ENCODE assay signal across 9 cellular contexts in genomic region chr10:104331208-104331838, GRCh38. TPM values are rescaled to one million over a fixed set of nuclear protein-coding genes. Genes with fewer than 3 reads are reported as not detected.
DNase-seq lines count a peak whose midpoint lies in the region; ATAC-seq, FAIRE-seq and TF ChIP-seq lines count a peak whose summit lies in the region.
"Had no signal": no experiment of that assay in that cellular context is flagged by ENCODE, and none has a peak within 500 bp of the region (broad histone marks: within the 10 kb centered on the region; RNA-seq: fewer than 3 reads in every experiment).

No MANE protein-coding gene starts in this region.

- H3K4me3 Mint-ChIP-seq in naive thymus-derived CD4-positive, alpha-beta T cell, result peak overlapping the region in 7 of 10 donors; percentile 43 to 93 (median 82)

- FAIRE-seq in endothelial cell of umbilical vein (lab: Jason Lieb, UNC), result peak; percentile 100
- FAIRE-seq: frontal cortex had no signal

- H3K27ac Mint-ChIP-seq in naive thymus-derived CD4-positive, alpha-beta T cell, result peak overlapping the region; percentile 5 to 97 (median 95)

- dilution Hi-C loops in endothelial cell of umbilical vein (cut with MboI; ENCODE audit: extremely low pct_ligation_motif_present, low sequenced_read_pairs), result no loop called here

- peaks cover 76 to 100% (median 98%) of the 10 kb centered on the region in 7 donors for H3K4me1 Mint-ChIP-seq in naive thymus-derived CD4-positive, alpha-beta T cell

- H3K36me3 Mint-ChIP-seq in naive thymus-derived CD4-positive, alpha-beta T cell, result peaks cover 0 to 13% (median 0%) of the 10 kb centered on the region in 5 donors

- no TSS peak for BruUV-seq in endothelial cell of umbilical vein (replicated peaks; lab: Mats Ljungman, UMichigan)

- peak overlapping the region; percentile 89 for H3K9ac ChIP-seq in endothelial cell of umbilical vein (replicated peaks; ENCODE audit: extremely low read depth, insufficient read depth, low read length)

- H3K4me2 ChIP-seq in endothelial cell of umbilical vein (ENCODE audit: insufficient read depth, low read length), result peak overlapping the region; percentile 69

- no peaks in the 10 kb centered on the region for H3K9me1 ChIP-seq in endothelial cell of umbilical vein (replicated peaks; ENCODE audit: control insufficient read depth, extremely low read depth, insufficient read depth, low read length)

- peak overlapping the region in 1 of 3 experiments; percentile 4 for H3K4me3 ChIP-seq in endothelial cell of umbilical vein (replicated peaks in 1 of 3; ENCODE audit: insufficient read depth in 1 of 3, low read depth in 1 of 3, low read length in 3 of 3)
- no peak overlapping the region for H3K4me3 ChIP-seq in naive thymus-derived CD4-positive, alpha-beta T cell (ENCODE audit: low read length)

- peaks cover 2 to 7% of the 10 kb centered on the region in 2 experiments for H3K36me3 ChIP-seq in endothelial cell of umbilical vein (ENCODE audit: control insufficient read depth in 2 of 2, extremely low read depth in 1 of 2, insufficient read depth in 2 of 2, low read length in 2 of 2)
- H3K36me3 ChIP-seq in naive thymus-derived CD4-positive, alpha-beta T cell (ENCODE audit: control insufficient read depth in 2 of 3, insufficient read depth in 3 of 3, low read length in 3 of 3), result no peaks in the 10 kb centered on the region

- intact Hi-C loops in endothelial cell of umbilical vein (cut with micrococcal nuclease), result loop anchor here (1.0 to 10.0 kb wide), 4 partner anchors 8 to 427 kb away; no protein-coding TSS in a partner anchor
- intact Hi-C loops in naive thymus-derived CD4-positive, alpha-beta T cell (cut with micrococcal nuclease), result no loop called here

- DNase-seq in Daoy (ENCODE audit: low read depth) (peak; percentile 79), NCI-H748 (lab: John Stamatoyannopoulos, UW; ENCODE audit: unreplicated experiment) (peak; percentile 93), endothelial cell of umbilical vein (ENCODE audit: low read depth, low spot score) (peak; percentile 95), epidermal melanocyte (ENCODE audit: insufficient read length, low spot score) (no peak)
- DNase-seq in naive thymus-derived CD4-positive, alpha-beta T cell, result no peak
- no peak for DNase-seq in central memory CD4-positive, alpha-beta T cell

- CTCF ChIA-PET in endothelial cell of umbilical vein (lab: Charles Lee), result interaction anchor here (1.0 to 1.5 kb wide), 6 partner anchors 10 to 57 kb away, joined by 5 to 11 read pairs (median 6); partner anchors contain the start of gene CFAP58
- CTCF ChIA-PET in naive thymus-derived CD4-positive, alpha-beta T cell (lab: Charles Lee), result interaction anchor here (0.8 kb wide), 1 partner anchor 24 kb away, joined by 3 read pairs; no protein-coding TSS in a partner anchor

- H3K27ac ChIP-seq in endothelial cell of umbilical vein (ENCODE audit: insufficient read depth, low read depth, low read length), result peak overlapping the region; percentile 96
- H3K27ac ChIP-seq in naive thymus-derived CD4-positive, alpha-beta T cell (ENCODE audit: low read depth, low read length), result peak overlapping the region; percentile 94

- POLR2A ChIA-PET in endothelial cell of umbilical vein (lab: Charles Lee), result interaction anchor here (0.9 to 1.2 kb wide), 2 partner anchors 21 to 25 kb away, joined by 4 read pairs; no protein-coding TSS in a partner anchor
- POLR2A ChIA-PET in naive thymus-derived CD4-positive, alpha-beta T cell (lab: Charles Lee), result interaction anchor here (0.8 to 5.9 kb wide), 3 partner anchors 10 to 25 kb away, joined by 3 to 44 read pairs (median 12); partner anchors contain the start of gene CFAP58

- H3K79me2 ChIP-seq in endothelial cell of umbilical vein (ENCODE audit: control insufficient read depth, insufficient read depth, low read length), result peaks cover 88% of the 10 kb centered on the region

- no peaks in the 10 kb centered on the region for H3K27me3 ChIP-seq in endothelial cell of umbilical vein (ENCODE audit: control insufficient read depth in 2 of 2, insufficient read depth in 2 of 2, low read length in 2 of 2)
- no peaks in the 10 kb centered on the region for H3K27me3 ChIP-seq in naive thymus-derived CD4-positive, alpha-beta T cell (ENCODE audit: control insufficient read depth in 2 of 2, insufficient read depth in 2 of 2, low read length in 2 of 2)

- peaks cover 87% of the 10 kb centered on the region for H3K4me1 ChIP-seq in endothelial cell of umbilical vein (ENCODE audit: control insufficient read depth, extremely low read depth, insufficient read depth, low read length)
- H3K4me1 ChIP-seq in naive thymus-derived CD4-positive, alpha-beta T cell (ENCODE audit: control insufficient read depth in 2 of 2, insufficient read depth in 2 of 2, low read length in 2 of 2), result peaks cover 59 to 96% of the 10 kb centered on the region in 2 donors

- TF ChIP-seq POLR2A in endothelial cell of umbilical vein (IDR thresholded peaks at IDR 0.05; ENCODE audit: low read depth, low read length), result peak; percentile 31

- no peak for TF ChIP-seq CTCF in endothelial cell of umbilical vein (IDR thresholded peaks at IDR 0.05; ENCODE audit: extremely low read depth in 1 of 2, insufficient read depth in 1 of 2, low read depth in 1 of 2, low read length in 2 of 2)

- H3K27me3 Mint-ChIP-seq in naive thymus-derived CD4-positive, alpha-beta T cell, result no peaks in the 10 kb centered on the region

- peaks cover 0 to 4% (median 0%) of the 10 kb centered on the region in 11 donors for H3K9me3 Mint-ChIP-seq in naive thymus-derived CD4-positive, alpha-beta T cell

- H4K20me1 ChIP-seq in endothelial cell of umbilical vein (replicated peaks; ENCODE audit: control insufficient read depth, extremely low read depth, insufficient read depth, low read length), result no peaks in the 10 kb centered on the region

- ATAC-seq in naive thymus-derived CD4-positive, alpha-beta T cell, result no peak
- ATAC-seq in GM18868 (IDR thresholded peaks at IDR 0.05; ENCODE audit: unreplicated experiment) (no peak), GM18858 (IDR thresholded peaks at IDR 0.05; ENCODE audit: unreplicated experiment) (no peak)

- H3K9me3 ChIP-seq in endothelial cell of umbilical vein (replicated peaks; ENCODE audit: control insufficient read depth, insufficient read depth, low read length), result no peaks in the 10 kb centered on the region
- H3K9me3 ChIP-seq in naive thymus-derived CD4-positive, alpha-beta T cell (ENCODE audit: control insufficient read depth in 2 of 3, low read length in 3 of 3), result no peaks in the 10 kb centered on the region

- no peak overlapping the region for H2AFZ ChIP-seq in endothelial cell of umbilical vein (ENCODE audit: low read depth, low read length)

TF ChIP-seq in endothelial cell of umbilical vein, 7 proteins besides CTCF, POLR2A, EP300 and RAD21:
- TF ChIP-seq MAX (IDR thresholded peaks at IDR 0.05; ENCODE audit: insufficient read depth, insufficient read length) (no peak), JUN (IDR thresholded peaks at IDR 0.05; ENCODE audit: borderline replicate concordance, insufficient read depth, insufficient read length, low read depth) (peak; percentile 87), EZH2 (IDR thresholded peaks at IDR 0.05; ENCODE audit: borderline replicate concordance, low read depth, low read length, severe bottlenecking) (no peak), FOS (IDR thresholded peaks at IDR 0.05; ENCODE audit: borderline replicate concordance, insufficient read depth, low read length) (peak; percentile 97), GATA2 (IDR thresholded peaks at IDR 0.05; ENCODE audit: insufficient read depth, insufficient read length, low read depth, low read length) (peak; percentile 79), POLR2AphosphoS5 (IDR thresholded peaks at IDR 0.05; ENCODE audit: insufficient read depth, low read depth, low read length) (peak; percentile 86), MYC (IDR thresholded peaks at IDR 0.05; ENCODE audit: low read depth, low read length) (no peak)

RNA-seq across cellular contexts. Expression of gene ITPRIP, which starts 6.9 kb away (rescaled TPM):
- total RNA-seq in Daoy (2014; rRNA removed; shearing (Covaris generic)), result 3.2 and 3.3 TPM in 2 replicates
- total RNA-seq in endothelial cell of umbilical vein, result 31.4 and 33.3 TPM in 2 replicates
- 27.5 and 33.2 TPM in 2 replicates for polyA plus RNA-seq in endothelial cell of umbilical vein
- polyA plus RNA-seq in endothelial cell of umbilical vein (2011; cell fraction: cytosol; rRNA removed), result 30.0 and 32.0 TPM in 2 replicates
- polyA plus RNA-seq in endothelial cell of umbilical vein (2011; cell fraction: nucleus; rRNA removed), result 46.1 and 47.6 TPM in 2 replicates
- 33.9 and 36.0 TPM in 2 replicates for polyA plus RNA-seq in endothelial cell of umbilical vein (2012)
- polyA minus RNA-seq in endothelial cell of umbilical vein, result 41.3 and 46.5 TPM in 2 replicates
- polyA minus RNA-seq in endothelial cell of umbilical vein (2011; cell fraction: cytosol; rRNA and poly(A)+ RNA removed), result 13.7 TPM
- 69.6 and 71.3 TPM in 2 replicates for polyA minus RNA-seq in endothelial cell of umbilical vein (2011; cell fraction: nucleus; rRNA and poly(A)+ RNA removed)
- total RNA-seq in naive thymus-derived CD4-positive, alpha-beta T cell, result 100 to 1,000 TPM in 1 of 5 experiments, 10 to 100 TPM in 4; 20.0 to 129 (median 27.8) TPM
- 10 to 100 TPM; 17.8 to 18.0 TPM for polyA plus RNA-seq in naive thymus-derived CD4-positive, alpha-beta T cell

RNA-seq across cellular contexts. Expression of gene CFAP58, which starts 22.3 kb away (rescaled TPM):
- total RNA-seq in Daoy (2014; rRNA removed; shearing (Covaris generic)), result 0.06 TPM in 2 replicates
- 0.29 and 0.35 TPM in 2 replicates for total RNA-seq in endothelial cell of umbilical vein
- 0.03 and 0.07 TPM in 2 replicates for polyA plus RNA-seq in endothelial cell of umbilical vein
- 0.10 and 0.17 TPM in 2 replicates for polyA plus RNA-seq in endothelial cell of umbilical vein (2011; cell fraction: cytosol; rRNA removed)
- polyA plus RNA-seq in endothelial cell of umbilical vein (2011; cell fraction: nucleus; rRNA removed), result 1.0 and 1.5 TPM in 2 replicates
- 0.55 and 0.61 TPM in 2 replicates for polyA plus RNA-seq in endothelial cell of umbilical vein (2012)
- polyA minus RNA-seq in endothelial cell of umbilical vein, result 0.07 TPM in 1 of 2 replicates, not detected in the other
- polyA minus RNA-seq in endothelial cell of umbilical vein (2011; cell fraction: cytosol; rRNA and poly(A)+ RNA removed), result not detected
- 0.34 and 0.72 TPM in 2 replicates for polyA minus RNA-seq in endothelial cell of umbilical vein (2011; cell fraction: nucleus; rRNA and poly(A)+ RNA removed)
- under 1 TPM in 1 of 5 experiments, not detected in 4; 0.17 TPM for total RNA-seq in naive thymus-derived CD4-positive, alpha-beta T cell
- polyA plus RNA-seq in naive thymus-derived CD4-positive, alpha-beta T cell, result not detected

Comparison
In these comparisons a context has a peak if more than half of its experiments do, and no peak if none do; other contexts are left out.
1. DNase-seq: peak in Daoy (single experiment), NCI-H748 (single experiment) and endothelial cell of umbilical vein (single experiment); none in naive thymus-derived CD4-positive, alpha-beta T cell (0 of 9), epidermal melanocyte (single experiment) and central memory CD4-positive, alpha-beta T cell (single experiment).